In the genomic region with DNA sequence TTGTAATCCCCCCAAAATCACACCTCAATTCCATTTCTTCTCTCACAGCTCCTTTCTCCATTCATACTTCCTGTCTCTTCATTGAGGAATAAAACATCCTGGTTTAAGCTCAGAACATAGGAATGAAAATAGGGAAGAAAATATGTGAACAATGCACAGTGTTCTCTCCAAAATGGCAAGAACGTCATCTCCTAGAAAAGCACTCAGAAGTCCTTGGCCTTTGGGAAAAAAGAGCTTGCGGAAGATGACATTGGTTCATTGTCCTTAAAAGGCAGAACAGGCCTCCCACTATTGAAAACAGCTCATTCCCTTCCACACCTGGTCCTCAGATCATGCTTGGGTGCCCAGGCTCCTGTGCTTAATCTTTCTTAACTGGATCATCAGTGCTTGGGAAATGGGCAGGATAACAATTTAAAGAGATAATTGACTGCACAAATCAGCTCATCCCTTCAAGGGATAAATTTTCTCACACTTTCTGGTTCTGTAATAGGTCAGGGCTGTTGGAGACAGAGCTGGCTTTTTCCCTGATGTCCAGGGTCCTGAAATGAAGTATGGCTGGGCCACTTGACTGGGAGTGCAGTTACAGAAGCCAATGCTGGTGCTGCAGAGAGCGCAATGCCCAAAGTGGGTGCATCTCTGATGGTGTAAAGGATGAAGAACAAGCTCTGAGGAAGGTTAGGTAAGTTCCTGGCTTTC, we compare ENCODE assay signal across 30 cellular contexts.
DNase-seq lines count a peak whose midpoint lies in the region; FAIRE-seq and TF ChIP-seq lines count a peak whose summit lies in the region.
"Had no signal": no experiment of that assay in that cellular context is flagged by ENCODE, and none has a peak within 500 bp of the region (broad histone marks: within the 10 kb centered on the region; RNA-seq: fewer than 3 reads in every experiment).

No MANE protein-coding gene starts in this region.

- H4K20me1 ChIP-seq in astrocyte (ENCODE audit: insufficient read depth, low read length): no peaks in the 10 kb centered on the region

- DNase-seq in astrocyte (ENCODE audit: low read depth): peak; percentile 93
- DNase-seq in hepatic stellate cell (ENCODE audit: low spot score): peak; percentile 61
- no peak for DNase-seq in central memory CD4-positive, alpha-beta T cell
- DNase-seq in medulla oblongata (ENCODE audit: extremely low spot score): no peak
- DNase-seq in nucleus accumbens (lab: John Stamatoyannopoulos, UW): no peak
- DNase-seq in UCSD-AML1 (lab: John Stamatoyannopoulos, UW; ENCODE audit: unreplicated experiment): no peak
- DNase-seq: 8988T; activated B cell treated with CpG ODN at 0.5 μM for 24 hours; activated CD4-positive, alpha-beta T cell treated with anti-CD3 and anti-CD28 coated beads, Interleukin-2, amount 50 U/mL, for 4 hours; activated CD8-positive, alpha-beta memory T cell treated with anti-CD3 and anti-CD28 coated beads, Interleukin-2, amount 50 U/mL, for 4 hours; activated naive CD8-positive, alpha-beta T cell treated with anti-CD3 and anti-CD28 coated beads for 36 hours; cortex of kidney; heart left ventricle; KBM-7; NCI-H1694; NCI-H2171; NCI-H526; psoas muscle; stimulated activated CD4-positive, alpha-beta T cell treated with anti-CD3 and anti-CD28 coated beads, Interleukin-2, amount 100 ng/mL, for 24 hours; stimulated activated naive B cell treated with anti-CD40 and anti-IgM and Interleukin-4, amounts not matched to agents 10 μg/mL and 1 μg/mL and 100 μg/mL, for 72 hours; testis had no signal

- POLR2A ChIA-PET in HEK293 (lab: Yijun Ruan, JAX): no interaction called here

- H3K4me2 ChIP-seq in astrocyte (ENCODE audit: low read length): peak overlapping the region; percentile 5

- peaks cover 3% of the 10 kb centered on the region for H3K36me3 Mint-ChIP-seq in astrocyte (ENCODE audit: low read depth, unreplicated experiment)
- H3K36me3 Mint-ChIP-seq: activated naive CD8-positive, alpha-beta T cell treated with anti-CD3 and anti-CD28 coated beads for 36 hours; stimulated activated naive B cell treated with anti-CD40 and anti-IgM and Interleukin-4, amounts not matched to agents 10 μg/mL and 1 μg/mL and 100 μg/mL, for 72 hours had no signal

- FAIRE-seq in astrocyte (lab: Jason Lieb, UNC): peak; percentile 80
- FAIRE-seq: GM18507 had no signal

- H3K27me3 Mint-ChIP-seq in astrocyte (ENCODE audit: low read depth, unreplicated experiment): no peaks in the 10 kb centered on the region
- H3K27me3 Mint-ChIP-seq: activated naive CD8-positive, alpha-beta T cell treated with anti-CD3 and anti-CD28 coated beads for 36 hours had no signal

- H3K4me3 ChIP-seq in ACC112 (ENCODE audit: low read depth, low read length) (no peak overlapping the region), HEK293 (ENCODE audit: low read depth, low read length) (no peak overlapping the region), astrocyte (ENCODE audit: insufficient read depth, low read depth, low read length) (no peak overlapping the region)
- H3K4me3 ChIP-seq: heart left ventricle, psoas muscle, skin epidermis, testis had no signal

- peak overlapping the region; percentile 9 for H3K9ac ChIP-seq in astrocyte (ENCODE audit: low read length)

- H3K4me1 ChIP-seq in ACC112 (ENCODE audit: control insufficient read depth, insufficient read depth, low read length, unreplicated experiment) (peaks cover 21% of the 10 kb centered on the region), HEK293 (ENCODE audit: control insufficient read depth, insufficient read depth, low read length) (no peaks in the 10 kb centered on the region; the same call in 1 of the 2 replicates), astrocyte (ENCODE audit: insufficient read depth, low read length) (peaks cover 36% of the 10 kb centered on the region)
- H3K4me1 ChIP-seq: testis had no signal

- H3K27ac ChIP-seq in ACC112 (ENCODE audit: low read depth, low read length) (peak overlapping the region; percentile 29; the same call in 1 of the 2 replicates), HEK293 (ENCODE audit: extremely low read depth, low read depth, low read length) (no peak overlapping the region), astrocyte (ENCODE audit: low read depth, low read length) (peak overlapping the region; percentile 78)
- H3K27ac ChIP-seq: C4-2B, heart left ventricle, psoas muscle, RWPE1, skin epidermis, testis had no signal

- H3K4me1 Mint-ChIP-seq in astrocyte (ENCODE audit: low read depth, unreplicated experiment): peaks cover 42% of the 10 kb centered on the region
- H3K4me1 Mint-ChIP-seq: activated B cell treated with CpG ODN at 0.5 μM for 24 hours; activated naive CD8-positive, alpha-beta T cell treated with anti-CD3 and anti-CD28 coated beads for 36 hours; stimulated activated naive B cell treated with anti-CD40 and anti-IgM and Interleukin-4, amounts not matched to agents 10 μg/mL and 1 μg/mL and 100 μg/mL, for 72 hours had no signal

- no peak overlapping the region for H3K4me3 Mint-ChIP-seq in astrocyte (ENCODE audit: unreplicated experiment)
- H3K4me3 Mint-ChIP-seq: activated B cell treated with CpG ODN at 0.5 μM for 24 hours; activated naive CD8-positive, alpha-beta T cell treated with anti-CD3 and anti-CD28 coated beads for 36 hours; neural crest cell; stimulated activated naive B cell treated with anti-CD40 and anti-IgM and Interleukin-4, amounts not matched to agents 10 μg/mL and 1 μg/mL and 100 μg/mL, for 72 hours had no signal

- no peak overlapping the region for H2AFZ ChIP-seq in ACC112 (ENCODE audit: low read length, unreplicated experiment)
- no peak overlapping the region for H2AFZ ChIP-seq in astrocyte (ENCODE audit: low read depth, low read length)

- CTCF ChIA-PET in HEK293 (lab: Yijun Ruan, JAX): no interaction called here

- H3K36me3 ChIP-seq in ACC112 (ENCODE audit: insufficient read depth, low read length): no peaks in the 10 kb centered on the region
- H3K36me3 ChIP-seq in HEK293 (ENCODE audit: control insufficient read depth in 2 of 2, insufficient read depth in 1 of 2, low read length in 2 of 2): no peaks in the 10 kb centered on the region
- no peaks in the 10 kb centered on the region for H3K36me3 ChIP-seq in astrocyte (ENCODE audit: insufficient read depth, low read length)
- H3K36me3 ChIP-seq: heart left ventricle had no signal

- TF ChIP-seq CTCF in HEK293 (tag by site-specific recombination; IDR thresholded peaks at IDR 0.05) (no peak), astrocyte (IDR thresholded peaks at IDR 0.05; ENCODE audit: insufficient read depth, low read depth, low read length) (no peak)

- H3K9me3 ChIP-seq in HEK293 (ENCODE audit: control insufficient read depth, insufficient read depth, low read depth, low read length): no peaks in the 10 kb centered on the region
- no peaks in the 10 kb centered on the region for H3K9me3 ChIP-seq in astrocyte (ENCODE audit: insufficient read depth, low read depth, low read length)
- H3K9me3 ChIP-seq: heart left ventricle, psoas muscle, testis had no signal

- peak overlapping the region; percentile 68 for H3K27ac Mint-ChIP-seq in astrocyte (ENCODE audit: unreplicated experiment)
- H3K27ac Mint-ChIP-seq: activated B cell treated with CpG ODN at 0.5 μM for 24 hours; activated naive CD8-positive, alpha-beta T cell treated with anti-CD3 and anti-CD28 coated beads for 36 hours; activated T-helper 2 cell treated with anti-CD3 and anti-CD28 coated beads, Interferon-gamma antibody, Interleukin-2, Interleukin-4, amounts not matched to agents 10 μg/mL and 5 μg/mL and 100 μg/mL, durations not matched to agents 14 hours and 24 hours and 36 hours; brain; stimulated activated naive B cell treated with anti-CD40 and anti-IgM and Interleukin-4, amounts not matched to agents 10 μg/mL and 1 μg/mL and 100 μg/mL, for 72 hours had no signal

- no peaks in the 10 kb centered on the region for H3K9me3 Mint-ChIP-seq in astrocyte (ENCODE audit: unreplicated experiment)
- H3K9me3 Mint-ChIP-seq: activated B cell treated with CpG ODN at 0.5 μM for 24 hours; activated naive CD8-positive, alpha-beta T cell treated with anti-CD3 and anti-CD28 coated beads for 36 hours; activated T-helper 2 cell treated with anti-CD3 and anti-CD28 coated beads, Interferon-gamma antibody, Interleukin-2, Interleukin-4, amounts not matched to agents 10 μg/mL and 5 μg/mL and 100 μg/mL, durations not matched to agents 14 hours and 24 hours and 36 hours; neural crest cell; stimulated activated naive B cell treated with anti-CD40 and anti-IgM and Interleukin-4, amounts not matched to agents 10 μg/mL and 1 μg/mL and 100 μg/mL, for 72 hours had no signal

- H3K79me2 ChIP-seq in ACC112 (ENCODE audit: control insufficient read depth, insufficient read depth, low read length, unreplicated experiment) (peaks cover 8% of the 10 kb centered on the region), astrocyte (ENCODE audit: insufficient read depth, low read length) (peaks cover 8% of the 10 kb centered on the region)

- H3K27me3 ChIP-seq in ACC112 (ENCODE audit: insufficient read depth, low read length): no peaks in the 10 kb centered on the region
- H3K27me3 ChIP-seq in astrocyte (ENCODE audit: insufficient read depth, low read length): no peaks in the 10 kb centered on the region
- H3K27me3 ChIP-seq: testis had no signal

TF ChIP-seq in HEK293, 187 proteins besides CTCF, POLR2A, EP300 and RAD21:
- TF ChIP-seq ZXDB (tag by site-specific recombination; IDR thresholded peaks at IDR 0.05): no peak
- TF ChIP-seq, protein P1, sequence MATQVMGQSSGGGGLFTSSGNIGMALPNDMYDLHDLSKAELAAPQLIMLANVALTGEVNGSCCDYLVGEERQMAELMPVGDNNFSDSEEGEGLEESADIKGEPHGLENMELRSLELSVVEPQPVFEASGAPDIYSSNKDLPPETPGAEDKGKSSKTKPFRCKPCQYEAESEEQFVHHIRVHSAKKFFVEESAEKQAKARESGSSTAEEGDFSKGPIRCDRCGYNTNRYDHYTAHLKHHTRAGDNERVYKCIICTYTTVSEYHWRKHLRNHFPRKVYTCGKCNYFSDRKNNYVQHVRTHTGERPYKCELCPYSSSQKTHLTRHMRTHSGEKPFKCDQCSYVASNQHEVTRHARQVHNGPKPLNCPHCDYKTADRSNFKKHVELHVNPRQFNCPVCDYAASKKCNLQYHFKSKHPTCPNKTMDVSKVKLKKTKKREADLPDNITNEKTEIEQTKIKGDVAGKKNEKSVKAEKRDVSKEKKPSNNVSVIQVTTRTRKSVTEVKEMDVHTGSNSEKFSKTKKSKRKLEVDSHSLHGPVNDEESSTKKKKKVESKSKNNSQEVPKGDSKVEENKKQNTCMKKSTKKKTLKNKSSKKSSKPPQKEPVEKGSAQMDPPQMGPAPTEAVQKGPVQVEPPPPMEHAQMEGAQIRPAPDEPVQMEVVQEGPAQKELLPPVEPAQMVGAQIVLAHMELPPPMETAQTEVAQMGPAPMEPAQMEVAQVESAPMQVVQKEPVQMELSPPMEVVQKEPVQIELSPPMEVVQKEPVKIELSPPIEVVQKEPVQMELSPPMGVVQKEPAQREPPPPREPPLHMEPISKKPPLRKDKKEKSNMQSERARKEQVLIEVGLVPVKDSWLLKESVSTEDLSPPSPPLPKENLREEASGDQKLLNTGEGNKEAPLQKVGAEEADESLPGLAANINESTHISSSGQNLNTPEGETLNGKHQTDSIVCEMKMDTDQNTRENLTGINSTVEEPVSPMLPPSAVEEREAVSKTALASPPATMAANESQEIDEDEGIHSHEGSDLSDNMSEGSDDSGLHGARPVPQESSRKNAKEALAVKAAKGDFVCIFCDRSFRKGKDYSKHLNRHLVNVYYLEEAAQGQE (tag by site-specific recombination; IDR thresholded peaks at IDR 0.05): peak; percentile 79

Comparison
In these comparisons a context has a peak if more than half of its experiments do, and no peak if none do; other contexts are left out.
1. DNase-seq: peak in astrocyte (single experiment) and hepatic stellate cell (single experiment); none in central memory CD4-positive, alpha-beta T cell (single experiment), medulla oblongata (single experiment), nucleus accumbens (0 of 56) and UCSD-AML1 (single experiment).